In genomic region chr1:165610866-165611265, GRCh38 we compare ENCODE assay signal across 1 cellular context.
TF ChIP-seq lines count a peak whose summit lies in the region.

No MANE protein-coding gene starts in this region.

TF ChIP-seq in GM23338, 12 proteins besides CTCF, POLR2A, EP300 and RAD21 (continued from another document):
- TF ChIP-seq ZNF462 (CRISPR knock-in tag; IDR thresholded peaks at IDR 0.05) = no peak
- TF ChIP-seq NANOG (IDR thresholded peaks at IDR 0.05; ENCODE audit: borderline replicate concordance) = no peak
- TF ChIP-seq ETS1 (IDR thresholded peaks at IDR 0.05) = no peak
- no peak for TF ChIP-seq EZH2phosphoT487 (IDR thresholded peaks at IDR 0.05; ENCODE audit: unreplicated experiment)
- TF ChIP-seq POLR2AphosphoS5 (IDR thresholded peaks at IDR 0.05; ENCODE audit: low read depth) = no peak
- no peak for TF ChIP-seq CREB1 (CRISPR knock-in tag; IDR thresholded peaks at IDR 0.05; ENCODE audit: low read depth)
- no peak for TF ChIP-seq STAT1 (IDR thresholded peaks at IDR 0.05; ENCODE audit: unreplicated experiment)
- no peak for TF ChIP-seq EZH2 (IDR thresholded peaks at IDR 0.05; ENCODE audit: low read depth, unreplicated experiment)
